In genomic region chr7:127897704-127898454, GRCh38 we compare ENCODE assay signal across 14 cellular contexts.
DNase-seq lines count a peak whose midpoint lies in the region; ATAC-seq and TF ChIP-seq lines count a peak whose summit lies in the region.
"Had no signal": no experiment of that assay in that cellular context is flagged by ENCODE, and none has a peak within 500 bp of the region (broad histone marks: within the 10 kb centered on the region; RNA-seq: fewer than 3 reads in every experiment).

No MANE protein-coding gene starts in this region.

- DNase-seq in EL (peak; percentile 22), adipocyte (ENCODE audit: low read depth) (peak; percentile 22), NCI-H510A (lab: John Stamatoyannopoulos, UW) (no peak), cerebellar nuclear complex (lab: John Stamatoyannopoulos, UW) (no peak), DMS53 (lab: John Stamatoyannopoulos, UW) (no peak)
- peak; percentile 4 to 11 for DNase-seq in stimulated activated CD4-positive, alpha-beta T cell treated with anti-CD3 and anti-CD28 coated beads, Interleukin-12 subunit alpha, Interleukin-12 subunit beta, amount 100 ng/mL, for 24 hours (ENCODE audit: low read depth in 2 of 2)
- DNase-seq: CD8-positive, alpha-beta memory T cell; MM.1S; NCI-H345 had no signal

- H3K4me1 ChIP-seq in HEK293 (ENCODE audit: control insufficient read depth, insufficient read depth, low read length) (no peaks in the 10 kb centered on the region), adipocyte (ENCODE audit: control insufficient read depth, insufficient read depth, low read length) (peaks cover 17% of the 10 kb centered on the region)

- H3K9me3 ChIP-seq in HEK293 (ENCODE audit: control insufficient read depth, insufficient read depth, low read depth, low read length) = no peaks in the 10 kb centered on the region
- no peaks in the 10 kb centered on the region for H3K9me3 ChIP-seq in adipocyte (ENCODE audit: control insufficient read depth, low read length)
- H3K9me3 ChIP-seq: neutrophil, thoracic aorta had no signal

- no peak overlapping the region for H3K27ac ChIP-seq in HEK293 (ENCODE audit: extremely low read depth, low read depth, low read length)
- H3K27ac ChIP-seq: neutrophil, thoracic aorta had no signal

- CTCF ChIA-PET in HEK293 (lab: Yijun Ruan, JAX) = no interaction called here

- no peak for ATAC-seq in GM18873 (IDR thresholded peaks at IDR 0.05; ENCODE audit: low FRiP score, unreplicated experiment)

- TF ChIP-seq CTCF in HEK293 (tag by site-specific recombination; IDR thresholded peaks at IDR 0.05) = no peak

- H3K9ac ChIP-seq in adipocyte (ENCODE audit: low read length) = no peak overlapping the region

- no peaks in the 10 kb centered on the region for H3K27me3 ChIP-seq in adipocyte (replicated peaks; ENCODE audit: control insufficient read depth, insufficient read depth, low read length)
- H3K27me3 ChIP-seq: neutrophil had no signal

- H3K4me3 ChIP-seq in HEK293 (ENCODE audit: low read depth, low read length) = no peak overlapping the region
- no peak overlapping the region for H3K4me3 ChIP-seq in adipocyte (ENCODE audit: low read length)
- H3K4me3 ChIP-seq: lung, thoracic aorta had no signal

- no peaks in the 10 kb centered on the region for H3K36me3 ChIP-seq in HEK293 (ENCODE audit: control insufficient read depth in 2 of 2, insufficient read depth in 1 of 2, low read length in 2 of 2)
- H3K36me3 ChIP-seq in adipocyte (ENCODE audit: control insufficient read depth, insufficient read depth, low read length, severe bottlenecking) = no peaks in the 10 kb centered on the region
- H3K36me3 ChIP-seq: neutrophil, thoracic aorta had no signal

- POLR2A ChIA-PET in HEK293 (lab: Yijun Ruan, JAX) = no interaction called here

TF ChIP-seq in HEK293, 187 proteins besides CTCF, POLR2A, EP300 and RAD21:
- TF ChIP-seq ZNF202 (tag by site-specific recombination; IDR thresholded peaks at IDR 0.05; ENCODE audit: borderline replicate concordance) (no peak), EGR2 (tag by site-specific recombination; IDR thresholded peaks at IDR 0.05; ENCODE audit: low read depth) (0 out of 2 replicates have a peak, but pooled peaks have one; percentile 14), ZFHX2 (tag by site-specific recombination; conservative IDR thresholded peaks at IDR 0.05) (peak; percentile 21)

Comparison
In these comparisons a context has a peak if more than half of its experiments do, and no peak if none do; other contexts are left out.
1. DNase-seq: peak in EL (single experiment), adipocyte (single experiment) and stimulated activated CD4-positive, alpha-beta T cell treated with anti-CD3 and anti-CD28 coated beads, Interleukin-12 subunit alpha, Interleukin-12 subunit beta, amount 100 ng/mL, for 24 hours (2 of 2); none in NCI-H510A (single experiment), cerebellar nuclear complex (0 of 2) and DMS53 (single experiment).